ENCODE assay signal across 9 cellular contexts in the genomic region with DNA sequence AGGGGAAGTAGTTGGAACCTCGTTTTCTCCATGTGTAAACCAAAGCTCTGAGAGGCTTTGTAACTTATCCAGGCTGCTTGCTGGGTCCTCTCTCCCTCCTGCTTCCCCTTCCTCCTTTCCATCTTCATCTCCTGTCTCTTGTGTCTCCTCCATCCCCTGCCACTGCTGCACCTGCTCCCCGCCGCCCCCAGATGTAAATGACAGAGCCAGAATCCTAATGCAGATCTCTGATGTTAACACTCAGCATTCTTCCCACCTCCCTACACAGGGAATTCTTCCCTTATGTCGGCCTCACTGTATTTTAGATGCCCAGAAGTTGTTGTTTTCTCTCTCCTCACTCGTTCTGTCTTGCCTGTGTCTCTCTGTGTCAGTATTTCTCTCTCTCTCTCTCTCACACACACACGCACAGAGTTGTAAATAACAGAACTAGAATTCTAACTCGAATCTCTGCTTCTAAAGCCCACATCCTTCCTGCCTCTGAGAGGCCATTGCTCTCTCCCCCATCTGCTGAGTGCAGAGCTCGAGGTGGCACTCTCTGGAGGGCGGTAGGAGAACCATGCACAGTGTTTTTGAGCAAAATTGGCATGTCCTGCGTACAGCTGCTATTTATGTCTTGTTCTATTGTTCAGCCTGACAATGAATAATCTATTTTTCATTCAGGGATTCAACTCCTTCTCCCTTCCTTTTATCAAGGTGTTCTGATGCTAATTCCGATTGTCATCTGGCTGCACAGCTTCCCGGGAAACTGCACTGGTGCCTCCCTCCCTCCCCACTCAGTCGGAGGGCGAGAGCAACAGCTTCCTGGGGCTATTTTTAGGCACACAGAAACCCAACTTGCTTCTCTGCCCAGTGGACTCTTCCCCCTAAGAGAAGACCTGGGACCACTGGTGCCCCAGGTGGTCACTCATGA.
DNase-seq lines count a peak whose midpoint lies in the region; ATAC-seq and TF ChIP-seq lines count a peak whose summit lies in the region.
"Had no signal": no experiment of that assay in that cellular context is flagged by ENCODE, and none has a peak within 500 bp of the region (broad histone marks: within the 10 kb centered on the region; RNA-seq: fewer than 3 reads in every experiment).

No MANE protein-coding gene starts in this region.

- H3K27ac ChIP-seq in SK-N-SH (ENCODE audit: low read depth in 2 of 2, low read length in 1 of 2) (no peak overlapping the region), spleen (peak overlapping the region in 7 of 8 donors; percentile 18 to 64 (median 43)), uterus (no peak overlapping the region)

- no peak overlapping the region for H3K9ac ChIP-seq in SK-N-SH

- intact Hi-C loops in spleen (cut with DNase I; ENCODE audit: low total_unique reads) (no loop called here), uterus (cut with DNase I; ENCODE audit: low total_unique reads) (no loop called here), CD14-positive monocyte (cut with micrococcal nuclease) (no loop called here)

- DNase-seq in SK-N-SH: no peak
- no peak for DNase-seq in activated naive CD8-positive, alpha-beta T cell treated with anti-CD3 and anti-CD28 coated beads, Interleukin-2, amount 10 ng/mL, durations not matched to agents 7 days and 5 days
- DNase-seq in spleen: no peak
- DNase-seq in uterus: no peak
- no peak for DNase-seq in CD14-positive monocyte (ENCODE audit: low spot score)
- no peak for DNase-seq in ACHN

- TF ChIP-seq EP300 in SK-N-SH (IDR thresholded peaks at IDR 0.05; ENCODE audit: borderline replicate concordance in 1 of 2, low read depth in 1 of 2, low read length in 1 of 2): no peak

- peaks cover 24% of the 10 kb centered on the region for H3K4me1 Mint-ChIP-seq in activated naive CD8-positive, alpha-beta T cell treated with anti-CD3 and anti-CD28 coated beads, Interleukin-2, amount 10 ng/mL, durations not matched to agents 7 days and 5 days
- H3K4me1 Mint-ChIP-seq in CD14-positive monocyte: peaks cover 29% of the 10 kb centered on the region

- in situ Hi-C loops in ACHN (cut with HindIII; ENCODE audit: low pct_ligation_motif_present, low pct_unique_long_range_greater_than_20kb, low sequenced_read_pairs): no loop called here

- H4K20me1 ChIP-seq in SK-N-SH (ENCODE audit: insufficient read depth): no peaks in the 10 kb centered on the region

- H3K4me1 ChIP-seq in SK-N-SH (ENCODE audit: control insufficient read depth in 1 of 2, insufficient read depth in 2 of 2, low read depth in 1 of 2, low read length in 1 of 2): peaks cover 27 to 28% of the 10 kb centered on the region in 2 experiments
- peaks cover 18 to 56% (median 44%) of the 10 kb centered on the region in 6 donors for H3K4me1 ChIP-seq in spleen
- H3K4me1 ChIP-seq in uterus: peaks cover 0 to 9% of the 10 kb centered on the region in 2 donors

- H3K4me2 ChIP-seq in SK-N-SH: 0 out of 2 replicates have a peak overlapping the region, but pooled peaks have one; percentile 29

- H3K79me2 ChIP-seq in SK-N-SH (ENCODE audit: insufficient read depth): no peaks in the 10 kb centered on the region

- CTCF ChIA-PET in SK-N-SH (lab: Yijun Ruan, JAX): no interaction called here

- H3K4me3 Mint-ChIP-seq in activated naive CD8-positive, alpha-beta T cell treated with anti-CD3 and anti-CD28 coated beads, Interleukin-2, amount 10 ng/mL, durations not matched to agents 7 days and 5 days: peak overlapping the region; percentile 59
- H3K4me3 Mint-ChIP-seq in CD14-positive monocyte: peak overlapping the region in 1 of 2 donors; percentile 10
- H3K4me3 Mint-ChIP-seq: nephron had no signal

- H3F3A ChIP-seq in SK-N-SH (replicated peaks; ENCODE audit: insufficient read depth): peaks cover 16% of the 10 kb centered on the region

- TF ChIP-seq CTCF in SK-N-SH (IDR thresholded peaks at IDR 0.05) (no peak), spleen (IDR thresholded peaks at IDR 0.05 in 8 of 11, conservative IDR thresholded peaks at IDR 0.05 in 3 of 11) (peak in 3 of 11 experiments; percentile 9 to 21 (median 14)), uterus (IDR thresholded peaks at IDR 0.05) (no peak), CD14-positive monocyte (IDR thresholded peaks at IDR 0.05) (no peak)

- POLR2A ChIA-PET in SK-N-SH (lab: Yijun Ruan, JAX): no interaction called here
- POLR2A ChIA-PET in activated naive CD8-positive, alpha-beta T cell treated with anti-CD3 and anti-CD28 coated beads, Interleukin-2, amount 10 ng/mL, durations not matched to agents 7 days and 5 days (lab: Charles Lee): interaction anchor here (0.7 to 1.3 kb wide), 6 partner anchors 8 to 317 kb away, joined by 3 to 6 read pairs (median 3); no protein-coding TSS in a partner anchor

- no peaks in the 10 kb centered on the region for H3K36me3 Mint-ChIP-seq in activated naive CD8-positive, alpha-beta T cell treated with anti-CD3 and anti-CD28 coated beads, Interleukin-2, amount 10 ng/mL, durations not matched to agents 7 days and 5 days
- H3K36me3 Mint-ChIP-seq in CD14-positive monocyte: no peaks in the 10 kb centered on the region

- H3K27ac Mint-ChIP-seq in activated naive CD8-positive, alpha-beta T cell treated with anti-CD3 and anti-CD28 coated beads, Interleukin-2, amount 10 ng/mL, durations not matched to agents 7 days and 5 days: peak overlapping the region; percentile 87
- H3K27ac Mint-ChIP-seq in CD14-positive monocyte: peak overlapping the region in 2 of 7 donors; percentile 15 to 34

- H3K9me3 Mint-ChIP-seq in activated naive CD8-positive, alpha-beta T cell treated with anti-CD3 and anti-CD28 coated beads, Interleukin-2, amount 10 ng/mL, durations not matched to agents 7 days and 5 days: no peaks in the 10 kb centered on the region
- H3K9me3 Mint-ChIP-seq in CD14-positive monocyte: no peaks in the 10 kb centered on the region
- H3K9me3 Mint-ChIP-seq: nephron had no signal

- no peak overlapping the region for H2AFZ ChIP-seq in SK-N-SH (ENCODE audit: low read depth)

- H3K9me3 ChIP-seq in SK-N-SH (no peaks in the 10 kb centered on the region), spleen (no peaks in the 10 kb centered on the region), uterus (no peaks in the 10 kb centered on the region)

- ATAC-seq in SK-N-SH treated with all-trans-retinoic acid at 6 μM for 48 hours: no peak
- peak; percentile 67 for ATAC-seq in HG03469 (IDR thresholded peaks at IDR 0.05; ENCODE audit: unreplicated experiment)
- ATAC-seq in activated naive CD8-positive, alpha-beta T cell treated with anti-CD3 and anti-CD28 coated beads, Interleukin-2, amount 10 ng/mL, durations not matched to agents 7 days and 5 days (ENCODE audit: low read depth): peak; percentile 99

- no peaks in the 10 kb centered on the region for H3K27me3 Mint-ChIP-seq in activated naive CD8-positive, alpha-beta T cell treated with anti-CD3 and anti-CD28 coated beads, Interleukin-2, amount 10 ng/mL, durations not matched to agents 7 days and 5 days
- H3K27me3 Mint-ChIP-seq in CD14-positive monocyte (ENCODE audit: low read depth in 3 of 3): peaks cover 7 to 16% (median 15%) of the 10 kb centered on the region in 3 donors

- TF ChIP-seq POLR2A in spleen (IDR thresholded peaks at IDR 0.05) (no peak), uterus (IDR thresholded peaks at IDR 0.05) (no peak)

- H3K36me3 ChIP-seq in SK-N-SH (replicated peaks in 1 of 2; ENCODE audit: control insufficient read depth in 1 of 2, insufficient read depth in 2 of 2, low read length in 1 of 2): no peaks in the 10 kb centered on the region
- H3K36me3 ChIP-seq in spleen: no peaks in the 10 kb centered on the region
- no peaks in the 10 kb centered on the region for H3K36me3 ChIP-seq in uterus

- 83% methylated on average over 14 of the region's 14 CpGs for WGBS in SK-N-SH (ENCODE audit: low lambda C conversion rate)
- WGBS in spleen, 5 donors: 12 to 25% (median 20%) methylated on average over 14 of the region's 14 CpGs

- TF ChIP-seq RAD21 in SK-N-SH (IDR thresholded peaks at IDR 0.05; ENCODE audit: low read length): no peak

- H3K4me3 ChIP-seq in SK-N-SH (ENCODE audit: low read depth in 2 of 2, low read length in 1 of 2): no peak overlapping the region
- no peak overlapping the region for H3K4me3 ChIP-seq in spleen
- no peak overlapping the region for H3K4me3 ChIP-seq in uterus

- no peaks in the 10 kb centered on the region for H3K9me2 ChIP-seq in SK-N-SH

- H3K27me3 ChIP-seq in SK-N-SH (ENCODE audit: insufficient read depth) (no peaks in the 10 kb centered on the region), spleen (replicated peaks in 1 of 7) (no peaks in the 10 kb centered on the region), uterus (no peaks in the 10 kb centered on the region)

TF ChIP-seq in SK-N-SH, 30 proteins besides CTCF, POLR2A, EP300 and RAD21:
- TF ChIP-seq MAX (IDR thresholded peaks at IDR 0.05; ENCODE audit: low read depth): no peak

TF ChIP-seq in SK-N-SH treated with all-trans-retinoic acid at 6 μM for 48 hours, 23 proteins besides CTCF, POLR2A, EP300 and RAD21 (continues in another document):
- TF ChIP-seq, protein P1, sequence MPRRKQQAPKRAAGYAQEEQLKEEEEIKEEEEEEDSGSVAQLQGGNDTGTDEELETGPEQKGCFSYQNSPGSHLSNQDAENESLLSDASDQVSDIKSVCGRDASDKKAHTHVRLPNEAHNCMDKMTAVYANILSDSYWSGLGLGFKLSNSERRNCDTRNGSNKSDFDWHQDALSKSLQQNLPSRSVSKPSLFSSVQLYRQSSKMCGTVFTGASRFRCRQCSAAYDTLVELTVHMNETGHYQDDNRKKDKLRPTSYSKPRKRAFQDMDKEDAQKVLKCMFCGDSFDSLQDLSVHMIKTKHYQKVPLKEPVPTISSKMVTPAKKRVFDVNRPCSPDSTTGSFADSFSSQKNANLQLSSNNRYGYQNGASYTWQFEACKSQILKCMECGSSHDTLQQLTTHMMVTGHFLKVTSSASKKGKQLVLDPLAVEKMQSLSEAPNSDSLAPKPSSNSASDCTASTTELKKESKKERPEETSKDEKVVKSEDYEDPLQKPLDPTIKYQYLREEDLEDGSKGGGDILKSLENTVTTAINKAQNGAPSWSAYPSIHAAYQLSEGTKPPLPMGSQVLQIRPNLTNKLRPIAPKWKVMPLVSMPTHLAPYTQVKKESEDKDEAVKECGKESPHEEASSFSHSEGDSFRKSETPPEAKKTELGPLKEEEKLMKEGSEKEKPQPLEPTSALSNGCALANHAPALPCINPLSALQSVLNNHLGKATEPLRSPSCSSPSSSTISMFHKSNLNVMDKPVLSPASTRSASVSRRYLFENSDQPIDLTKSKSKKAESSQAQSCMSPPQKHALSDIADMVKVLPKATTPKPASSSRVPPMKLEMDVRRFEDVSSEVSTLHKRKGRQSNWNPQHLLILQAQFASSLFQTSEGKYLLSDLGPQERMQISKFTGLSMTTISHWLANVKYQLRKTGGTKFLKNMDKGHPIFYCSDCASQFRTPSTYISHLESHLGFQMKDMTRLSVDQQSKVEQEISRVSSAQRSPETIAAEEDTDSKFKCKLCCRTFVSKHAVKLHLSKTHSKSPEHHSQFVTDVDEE (CRISPR knock-in tag; IDR thresholded peaks at IDR 0.05): no peak
- TF ChIP-seq ZNF70 (CRISPR knock-in tag; IDR thresholded peaks at IDR 0.05): no peak
- TF ChIP-seq SNAI2 (CRISPR knock-in tag; IDR thresholded peaks at IDR 0.05): no peak
- no peak for TF ChIP-seq BACH2 (CRISPR knock-in tag; IDR thresholded peaks at IDR 0.05; ENCODE audit: borderline replicate concordance)

Comparison
In these comparisons a context has a peak if more than half of its experiments do, and no peak if none do; other contexts are left out.
1. H3K27ac ChIP-seq: peak in spleen (7 of 8); none in SK-N-SH (0 of 2) and uterus (0 of 2).